In genomic region chr20:3172126-3172932, GRCh38 we compare ENCODE assay signal across 1 cellular context.
TF ChIP-seq lines count a peak whose summit lies in the region.

No MANE protein-coding gene starts in this region.

TF ChIP-seq in IMR-90, 13 proteins besides CTCF, POLR2A, EP300 and RAD21 (continued from another document):
- TF ChIP-seq USF2 (IDR thresholded peaks at IDR 0.05; ENCODE audit: low read depth, low read length) (no peak), CEBPB (IDR thresholded peaks at IDR 0.05; ENCODE audit: low read depth, low read length) (no peak), MAZ (IDR thresholded peaks at IDR 0.05; ENCODE audit: borderline replicate concordance, low read depth, low read length) (no peak), BHLHE40 (IDR thresholded peaks at IDR 0.05; ENCODE audit: low read depth, low read length) (no peak), SMC3 (IDR thresholded peaks at IDR 0.05; ENCODE audit: low read depth, low read length) (no peak), MAFK (IDR thresholded peaks at IDR 0.05; ENCODE audit: low read depth, low read length) (no peak), CHD1 (IDR thresholded peaks at IDR 0.05; ENCODE audit: low read depth, low read length) (no peak), RFX5 (IDR thresholded peaks at IDR 0.05; ENCODE audit: low read depth, low read length) (no peak), MXI1 (IDR thresholded peaks at IDR 0.05; ENCODE audit: borderline replicate concordance, low read depth, low read length) (no peak), RCOR1 (IDR thresholded peaks at IDR 0.05; ENCODE audit: insufficient replicate concordance, low read length) (no peak)
TF ChIP-seq in IMR-90: peak in this region for 0.
